Comparison of ENCODE assay signal across 8 cellular contexts in genomic region chr5:157303667-157304327, GRCh38. TPM values are rescaled to one million over a fixed set of nuclear protein-coding genes. Genes with fewer than 3 reads are reported as not detected.
DNase-seq lines count a peak whose midpoint lies in the region; TF ChIP-seq lines count a peak whose summit lies in the region.

No MANE protein-coding gene starts in this region.

- no peaks in the 10 kb centered on the region for H3K36me3 Mint-ChIP-seq in endodermal cell (ENCODE audit: low read depth)

- 77 to 96% methylated on average over 6 to 8 of the region's 8 CpGs for WGBS in endodermal cell (ENCODE audit: insufficient coverage in 1 of 2, insufficient read length in 1 of 2), 2 experiments

- H3K4me1 ChIP-seq in endodermal cell (ENCODE audit: control insufficient read depth, insufficient read depth, low read length): no peaks in the 10 kb centered on the region

- no peak overlapping the region for H3K27ac Mint-ChIP-seq in endodermal cell

- no peak overlapping the region for H3K4me3 ChIP-seq in endodermal cell (ENCODE audit: low read length)

- no peak overlapping the region for H3K27ac ChIP-seq in endodermal cell (ENCODE audit: low read depth, low read length)

- no peaks in the 10 kb centered on the region for H3K9me3 Mint-ChIP-seq in endodermal cell

- no peaks in the 10 kb centered on the region for H3K4me1 Mint-ChIP-seq in endodermal cell

- DNase-seq in DMS53 (lab: John Stamatoyannopoulos, UW) (peak; percentile 25), DMS53 treated with DMSO at 0.1 percent for 48 hours (lab: John Stamatoyannopoulos, UW; ENCODE audit: unreplicated experiment) (no peak), endodermal cell (peak; percentile 93), glomerular visceral epithelial cell (ENCODE audit: extremely low spot score) (no peak), AG20443 (ENCODE audit: low spot score) (no peak), T1000 (lab: John Stamatoyannopoulos, UW) (no peak)
- DNase-seq in activated CD4-positive, alpha-beta T cell treated with anti-CD3 and anti-CD28 coated beads for 48 hours: peak; percentile 73
- DNase-seq in stimulated activated CD4-positive, alpha-beta T cell treated with anti-CD3 and anti-CD28 coated beads, Interleukin-4, amount 100 ng/mL, for 48 hours (ENCODE audit: low read depth in 2 of 2): peak; percentile 41 to 43

- no peaks in the 10 kb centered on the region for H3K27me3 Mint-ChIP-seq in endodermal cell (ENCODE audit: insufficient read depth)

- peak; percentile 81 for TF ChIP-seq CTCF in endodermal cell (conservative IDR thresholded peaks at IDR 0.05)

- no peaks in the 10 kb centered on the region for H3K27me3 ChIP-seq in endodermal cell (ENCODE audit: control insufficient read depth, insufficient read depth, low read length, poor library complexity, severe bottlenecking)

- no peak overlapping the region for H3K9ac ChIP-seq in endodermal cell (ENCODE audit: extremely low read depth, low read length, poor library complexity, severe bottlenecking)

- H3K36me3 ChIP-seq in endodermal cell (ENCODE audit: control insufficient read depth, insufficient read depth, low read length): peaks cover under 1% of the 10 kb centered on the region

- H3K4me3 Mint-ChIP-seq in endodermal cell: no peak overlapping the region

- H3K9me3 ChIP-seq in endodermal cell (ENCODE audit: control insufficient read depth, low read length): no peaks in the 10 kb centered on the region

RNA-seq across cellular contexts. Expression of gene CYFIP2, which starts 37.9 kb away (rescaled TPM):
- total RNA-seq in endodermal cell: 10 to 100 TPM; 29.3 to 33.4 TPM
- polyA plus RNA-seq in endodermal cell (2013, experiment 1 of 2): 66.8 TPM
- 55.2 TPM for polyA plus RNA-seq in endodermal cell (2013, experiment 2 of 2)

Comparison
In these comparisons a context has a peak if more than half of its experiments do, and no peak if none do; other contexts are left out.
1. DNase-seq: peak in DMS53 (single experiment), activated CD4-positive, alpha-beta T cell treated with anti-CD3 and anti-CD28 coated beads for 48 hours (single experiment), endodermal cell (single experiment) and stimulated activated CD4-positive, alpha-beta T cell treated with anti-CD3 and anti-CD28 coated beads, Interleukin-4, amount 100 ng/mL, for 48 hours (2 of 2); none in DMS53 treated with DMSO at 0.1 percent for 48 hours (single experiment), glomerular visceral epithelial cell (single experiment), AG20443 (single experiment) and T1000 (single experiment).